ENCODE assay signal across 8 cellular contexts in the genomic region with DNA sequence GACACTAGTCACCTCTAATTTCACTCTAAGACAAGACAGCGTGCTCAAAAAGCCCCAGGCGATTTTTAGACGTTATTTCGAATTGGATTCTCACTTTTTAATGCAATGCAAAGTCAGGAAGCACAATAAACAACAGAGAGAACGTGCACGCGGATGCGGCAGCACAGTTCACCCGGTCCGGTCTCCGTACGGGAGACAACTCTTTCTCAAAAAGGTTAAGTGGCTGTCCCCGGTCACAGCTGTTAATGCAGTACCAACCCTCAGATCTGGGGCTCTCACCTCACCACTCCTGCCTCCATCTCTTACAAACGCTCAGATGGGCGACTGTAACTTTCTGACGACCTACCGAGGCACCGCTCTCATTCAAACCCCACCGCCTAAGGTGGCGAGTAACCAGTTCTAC. TPM values are rescaled to one million over a fixed set of nuclear protein-coding genes. Genes with fewer than 3 reads are reported as not detected.
DNase-seq lines count a peak whose midpoint lies in the region; ATAC-seq and TF ChIP-seq lines count a peak whose summit lies in the region.

No MANE protein-coding gene starts in this region.

- peak overlapping the region; percentile 86 for H3K27ac ChIP-seq in CD4-positive, alpha-beta memory T cell (ENCODE audit: low read depth, low read length)
- peak overlapping the region; percentile 99 for H3K27ac ChIP-seq in prostate gland

- H3K9me3 Mint-ChIP-seq in CD4-positive, alpha-beta memory T cell = no peaks in the 10 kb centered on the region

- H3K36me3 ChIP-seq in CD4-positive, alpha-beta memory T cell (ENCODE audit: insufficient read depth, low read length) = no peaks in the 10 kb centered on the region
- no peaks in the 10 kb centered on the region for H3K36me3 ChIP-seq in prostate gland

- no peaks in the 10 kb centered on the region for H3K9me3 ChIP-seq in CD4-positive, alpha-beta memory T cell (ENCODE audit: control insufficient read depth in 1 of 2, low read length in 2 of 2)
- no peaks in the 10 kb centered on the region for H3K9me3 ChIP-seq in prostate gland

- H3K27me3 Mint-ChIP-seq in CD4-positive, alpha-beta memory T cell = peaks cover 0 to 3% of the 10 kb centered on the region in 2 donors

- ATAC-seq in GM21723 (IDR thresholded peaks at IDR 0.05; ENCODE audit: unreplicated experiment) (peak; percentile 9), SK-N-SH treated with all-trans-retinoic acid at 6 μM for 48 hours (peak; percentile 3)

- H3K36me3 Mint-ChIP-seq in CD4-positive, alpha-beta memory T cell = peaks cover 4 to 21% of the 10 kb centered on the region in 2 donors

- intact Hi-C loops in CD4-positive, alpha-beta memory T cell (cut with micrococcal nuclease) = loop anchor here (2.0 to 5.0 kb wide), 4 partner anchors 54 to 506 kb away; a partner anchor contains a TSS
- intact Hi-C loops in prostate gland (cut with DNase I) = loop anchor here (5.0 to 10.0 kb wide), 3 partner anchors 51 to 391 kb away; a partner anchor contains a TSS

- CTCF ChIA-PET in CD4-positive, alpha-beta memory T cell (lab: Charles Lee; ENCODE audit: partially characterized antibody) = interaction anchor here (0.7 to 1.7 kb wide), 2 partner anchors 12 to 50 kb away, joined by 3 to 4 read pairs; no protein-coding TSS in a partner anchor

- H3K27ac Mint-ChIP-seq in CD4-positive, alpha-beta memory T cell = peak overlapping the region; percentile 97 to 99 (median 97)

- TF ChIP-seq POLR2A in prostate gland (IDR thresholded peaks at IDR 0.05) = no peak

- TF ChIP-seq CTCF in fibroblast of mammary gland (conservative IDR thresholded peaks at IDR 0.05; ENCODE audit: control insufficient read depth, insufficient read depth, low read depth, low read length) = no peak
- TF ChIP-seq CTCF in prostate gland (IDR thresholded peaks at IDR 0.05) = no peak
- TF ChIP-seq CTCF in GM10266 (IDR thresholded peaks at IDR 0.05; ENCODE audit: control insufficient read depth, insufficient read depth, low read depth, missing control alignments) = no peak

- no peaks in the 10 kb centered on the region for H3K27me3 ChIP-seq in CD4-positive, alpha-beta memory T cell (ENCODE audit: insufficient read depth, low read length)
- H3K27me3 ChIP-seq in prostate gland (replicated peaks; ENCODE audit: insufficient read depth) = no peaks in the 10 kb centered on the region

- H3K4me1 ChIP-seq in CD4-positive, alpha-beta memory T cell (ENCODE audit: insufficient read depth, low read length) = peaks cover 48% of the 10 kb centered on the region
- H3K4me1 ChIP-seq in prostate gland (replicated peaks) = peaks cover 13% of the 10 kb centered on the region

- H3K4me3 Mint-ChIP-seq in CD4-positive, alpha-beta memory T cell = peak overlapping the region; percentile 92 to 100 (median 98)

- POLR2A ChIA-PET in CD4-positive, alpha-beta memory T cell (lab: Charles Lee; ENCODE audit: partially characterized antibody) = interaction anchor here (0.9 to 2.9 kb wide), 20 partner anchors 11 to 1239 kb away, joined by 3 to 20 read pairs (median 6); a partner anchor contains a TSS

- WGBS in prostate gland = under 1% methylated on average over 20 of the region's 20 CpGs

- DNase-seq in CD4-positive, alpha-beta memory T cell = no peak
- DNase-seq in fibroblast of mammary gland (ENCODE audit: low read depth) (peak; percentile 4), prostate gland (ENCODE audit: low spot score) (peak; percentile 8), mesenteric fat pad (ENCODE audit: low spot score) (no peak), GM10266 (ENCODE audit: extremely low spot score) (no peak), globus pallidus (ENCODE audit: low spot score) (no peak)

- H3K4me1 Mint-ChIP-seq in CD4-positive, alpha-beta memory T cell = peaks cover 30 to 51% (median 40%) of the 10 kb centered on the region in 4 donors

- peak overlapping the region; percentile 64 to 100 for H3K4me3 ChIP-seq in CD4-positive, alpha-beta memory T cell (ENCODE audit: low read length in 2 of 2)
- H3K4me3 ChIP-seq in fibroblast of mammary gland (ENCODE audit: control insufficient read depth, low read depth, low read length) (peak overlapping the region; percentile 97), prostate gland (peak overlapping the region; percentile 97)

TF ChIP-seq in SK-N-SH treated with all-trans-retinoic acid at 6 μM for 48 hours, 23 proteins besides CTCF, POLR2A, EP300 and RAD21:
- TF ChIP-seq ESRRG (CRISPR knock-in tag; IDR thresholded peaks at IDR 0.05) (no peak), ZFP3 (CRISPR knock-in tag; IDR thresholded peaks at IDR 0.05) (no peak), GLIS3 (CRISPR knock-in tag; IDR thresholded peaks at IDR 0.05) (no peak), ISL1 (CRISPR knock-in tag; IDR thresholded peaks at IDR 0.05) (no peak), BACH2 (CRISPR knock-in tag; IDR thresholded peaks at IDR 0.05; ENCODE audit: borderline replicate concordance) (no peak)
- TF ChIP-seq, protein P1, sequence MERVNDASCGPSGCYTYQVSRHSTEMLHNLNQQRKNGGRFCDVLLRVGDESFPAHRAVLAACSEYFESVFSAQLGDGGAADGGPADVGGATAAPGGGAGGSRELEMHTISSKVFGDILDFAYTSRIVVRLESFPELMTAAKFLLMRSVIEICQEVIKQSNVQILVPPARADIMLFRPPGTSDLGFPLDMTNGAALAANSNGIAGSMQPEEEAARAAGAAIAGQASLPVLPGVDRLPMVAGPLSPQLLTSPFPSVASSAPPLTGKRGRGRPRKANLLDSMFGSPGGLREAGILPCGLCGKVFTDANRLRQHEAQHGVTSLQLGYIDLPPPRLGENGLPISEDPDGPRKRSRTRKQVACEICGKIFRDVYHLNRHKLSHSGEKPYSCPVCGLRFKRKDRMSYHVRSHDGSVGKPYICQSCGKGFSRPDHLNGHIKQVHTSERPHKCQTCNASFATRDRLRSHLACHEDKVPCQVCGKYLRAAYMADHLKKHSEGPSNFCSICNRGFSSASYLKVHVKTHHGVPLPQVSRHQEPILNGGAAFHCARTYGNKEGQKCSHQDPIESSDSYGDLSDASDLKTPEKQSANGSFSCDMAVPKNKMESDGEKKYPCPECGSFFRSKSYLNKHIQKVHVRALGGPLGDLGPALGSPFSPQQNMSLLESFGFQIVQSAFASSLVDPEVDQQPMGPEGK (CRISPR knock-in tag; IDR thresholded peaks at IDR 0.05; ENCODE audit: borderline replicate concordance) = no peak
- TF ChIP-seq, protein P2, sequence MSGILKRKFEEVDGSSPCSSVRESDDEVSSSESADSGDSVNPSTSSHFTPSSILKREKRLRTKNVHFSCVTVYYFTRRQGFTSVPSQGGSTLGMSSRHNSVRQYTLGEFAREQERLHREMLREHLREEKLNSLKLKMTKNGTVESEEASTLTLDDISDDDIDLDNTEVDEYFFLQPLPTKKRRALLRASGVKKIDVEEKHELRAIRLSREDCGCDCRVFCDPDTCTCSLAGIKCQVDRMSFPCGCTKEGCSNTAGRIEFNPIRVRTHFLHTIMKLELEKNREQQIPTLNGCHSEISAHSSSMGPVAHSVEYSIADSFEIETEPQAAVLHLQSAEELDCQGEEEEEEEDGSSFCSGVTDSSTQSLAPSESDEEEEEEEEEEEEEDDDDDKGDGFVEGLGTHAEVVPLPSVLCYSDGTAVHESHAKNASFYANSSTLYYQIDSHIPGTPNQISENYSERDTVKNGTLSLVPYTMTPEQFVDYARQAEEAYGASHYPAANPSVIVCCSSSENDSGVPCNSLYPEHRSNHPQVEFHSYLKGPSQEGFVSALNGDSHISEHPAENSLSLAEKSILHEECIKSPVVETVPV (CRISPR knock-in tag; IDR thresholded peaks at IDR 0.05) = no peak

RNA-seq across cellular contexts. Expression of a gene that starts 1.2 kb away (rescaled TPM):
- total RNA-seq in CD4-positive, alpha-beta memory T cell = 100 to 1,000 TPM; 352 to 366 TPM
- polyA plus RNA-seq in CD4-positive, alpha-beta memory T cell = 100 to 1,000 TPM; 202 to 208 TPM
- total RNA-seq in prostate gland = 100 to 1,000 TPM; 156 to 252 TPM
- 149 TPM for total RNA-seq in mesenteric fat pad

RNA-seq across cellular contexts. Expression of a gene that starts 53.4 kb away (rescaled TPM):
- under 1 TPM in 1 of 2 experiments, not detected in 1; 0.38 TPM for total RNA-seq in CD4-positive, alpha-beta memory T cell
- polyA plus RNA-seq in CD4-positive, alpha-beta memory T cell = not detected
- total RNA-seq in prostate gland = 1 to 10 TPM in 1 of 2 donors, not detected in 1; 2.2 TPM
- total RNA-seq in mesenteric fat pad = 0.22 TPM

Comparison
In these comparisons a context has a peak if more than half of its experiments do, and no peak if none do; other contexts are left out.
1. DNase-seq: peak in fibroblast of mammary gland (single experiment) and prostate gland (single experiment); none in CD4-positive, alpha-beta memory T cell (0 of 5), mesenteric fat pad (single experiment), GM10266 (single experiment) and globus pallidus (single experiment).
2. Peak in every context shown above with its lines, with median percentiles within 50 percentile points of each other: H3K4me3 ChIP-seq.